ENCODE assay signal across 16 cellular contexts in genomic region chr10:115514895-115515294, GRCh38.
"Had no signal": no experiment of that assay in that cellular context is flagged by ENCODE, and none has a peak within 500 bp of the region (broad histone marks: within the 10 kb centered on the region; RNA-seq: fewer than 3 reads in every experiment).

No MANE protein-coding gene starts in this region.

- H3K9me3 ChIP-seq: mucosa of descending colon had no signal

- H3K27me3 Mint-ChIP-seq: naive thymus-derived CD4-positive, alpha-beta T cell had no signal

- H3K4me3 Mint-ChIP-seq: naive thymus-derived CD4-positive, alpha-beta T cell; stimulated activated effector memory CD8-positive, alpha-beta T cell treated with anti-CD3 and anti-CD28 coated beads, Interleukin-12 subunit alpha, Interleukin-12 subunit beta, amount 100 ng/mL, for 72 hours had no signal

- H3K27ac Mint-ChIP-seq: naive thymus-derived CD4-positive, alpha-beta T cell; stimulated activated effector memory CD8-positive, alpha-beta T cell treated with anti-CD3 and anti-CD28 coated beads, Interleukin-12 subunit alpha, Interleukin-12 subunit beta, amount 100 ng/mL, for 72 hours had no signal

- H3K4me1 Mint-ChIP-seq: naive thymus-derived CD4-positive, alpha-beta T cell; stimulated activated effector memory CD8-positive, alpha-beta T cell treated with anti-CD3 and anti-CD28 coated beads, Interleukin-12 subunit alpha, Interleukin-12 subunit beta, amount 100 ng/mL, for 72 hours had no signal

- DNase-seq: activated CD4-positive, alpha-beta T cell treated with anti-CD3 and anti-CD28 coated beads, Interleukin-2, amount 50 U/mL, for 4 hours; activated CD4-positive, CD25-positive, alpha-beta regulatory T cell treated with anti-CD3 and anti-CD28 coated beads, Interleukin-2, amount 50 U/mL, for 72 hours; activated naive CD4-positive, alpha-beta T cell treated with Interleukin-2 at 50 U/mL for 16 hours; activated T-cell treated with anti-CD3 and anti-CD28 coated beads for 4 hours; aorta; dorsolateral prefrontal cortex; hippocampal formation; kidney; left lung; mammary epithelial cell; mucosa of descending colon; naive thymus-derived CD4-positive, alpha-beta T cell; stimulated activated CD4-positive, alpha-beta T cell treated with anti-CD3 and anti-CD28 coated beads, Interleukin-12 subunit alpha, Interleukin-12 subunit beta, amount 100 ng/mL, for 4 hours; stimulated activated CD4-positive, alpha-beta T cell treated with anti-CD3 and anti-CD28 coated beads, Interleukin-2, amount 100 ng/mL, for 24 hours had no signal

- H3K36me3 ChIP-seq: left lung had no signal

- H3K27ac ChIP-seq: dorsolateral prefrontal cortex, left lung, parathyroid adenoma had no signal

- H3K4me1 ChIP-seq: left lung, parathyroid adenoma had no signal

- H3K4me3 ChIP-seq: dorsolateral prefrontal cortex, left lung, mucosa of descending colon had no signal

- H3K36me3 Mint-ChIP-seq: naive thymus-derived CD4-positive, alpha-beta T cell; stimulated activated effector memory CD8-positive, alpha-beta T cell treated with anti-CD3 and anti-CD28 coated beads, Interleukin-12 subunit alpha, Interleukin-12 subunit beta, amount 100 ng/mL, for 72 hours had no signal

- H3K27me3 ChIP-seq: dorsolateral prefrontal cortex, left lung had no signal
